In genomic region chr13:111189064-111189505, GRCh38 we compare ENCODE assay signal across 8 cellular contexts.
DNase-seq lines count a peak whose midpoint lies in the region; ATAC-seq and TF ChIP-seq lines count a peak whose summit lies in the region.
"Not testable (repeated sequence)": the region's sequence is repeated elsewhere in the genome, so short reads cannot be mapped to it uniquely, and the experiment has no call there.

No MANE protein-coding gene starts in this region.

- H3K9me3 Mint-ChIP-seq in T-helper 1 cell treated with Interleukin-12 subunit alpha and Interleukin-12 subunit beta and Interleukin-4 antibody, amounts not matched to agents 30 μg/mL and 1 μg/mL, for 36 hours, result peaks cover 14% of the 10 kb centered on the region
- H3K9me3 Mint-ChIP-seq in activated CD4-positive, alpha-beta memory T cell treated with anti-CD3 and anti-CD28 coated beads, Interleukin-2, amount 10 ng/mL, durations not matched to agents 7 days and 5 days, result peaks cover 21% of the 10 kb centered on the region
- peaks cover 35% of the 10 kb centered on the region for H3K9me3 Mint-ChIP-seq in nephron
- H3K9me3 Mint-ChIP-seq in stimulated activated naive CD8-positive, alpha-beta T cell treated with anti-CD3 and anti-CD28 coated beads, Interleukin-15, Interleukin-2, amounts not matched to agents 100 ng/mL and 50 ng/mL, for 24 hours, result not testable (repeated sequence)

- H3K27ac ChIP-seq in DND-41 (ENCODE audit: low read length), result peak overlapping the region; percentile 97
- peak overlapping the region; percentile 86 to 94 for H3K27ac ChIP-seq in ascending aorta

- peaks cover 74% of the 10 kb centered on the region for H3K4me1 Mint-ChIP-seq in T-helper 1 cell treated with Interleukin-12 subunit alpha and Interleukin-12 subunit beta and Interleukin-4 antibody, amounts not matched to agents 30 μg/mL and 1 μg/mL, for 36 hours (ENCODE audit: low read depth)
- peaks cover 74% of the 10 kb centered on the region for H3K4me1 Mint-ChIP-seq in activated CD4-positive, alpha-beta memory T cell treated with anti-CD3 and anti-CD28 coated beads, Interleukin-2, amount 10 ng/mL, durations not matched to agents 7 days and 5 days
- peaks cover 52% of the 10 kb centered on the region for H3K4me1 Mint-ChIP-seq in nephron
- H3K4me1 Mint-ChIP-seq in stimulated activated naive CD8-positive, alpha-beta T cell treated with anti-CD3 and anti-CD28 coated beads, Interleukin-15, Interleukin-2, amounts not matched to agents 100 ng/mL and 50 ng/mL, for 24 hours (ENCODE audit: low read depth), result peaks cover 100% of the 10 kb centered on the region

- not testable (repeated sequence) for H2AFZ ChIP-seq in DND-41 (ENCODE audit: low read depth, low read length)

- peak overlapping the region in 1 of 2 experiments; percentile 67; a peak in 2 of 4 replicates for H3K4me3 ChIP-seq in DND-41 (ENCODE audit: low read depth in 1 of 2, low read length in 2 of 2)
- H3K4me3 ChIP-seq in ascending aorta, result not testable (repeated sequence)

- H3K36me3 Mint-ChIP-seq in T-helper 1 cell treated with Interleukin-12 subunit alpha and Interleukin-12 subunit beta and Interleukin-4 antibody, amounts not matched to agents 30 μg/mL and 1 μg/mL, for 36 hours (ENCODE audit: low read depth), result peaks cover 31% of the 10 kb centered on the region
- H3K36me3 Mint-ChIP-seq in activated CD4-positive, alpha-beta memory T cell treated with anti-CD3 and anti-CD28 coated beads, Interleukin-2, amount 10 ng/mL, durations not matched to agents 7 days and 5 days (ENCODE audit: low read depth), result peaks cover 39% of the 10 kb centered on the region
- peaks cover 51% of the 10 kb centered on the region for H3K36me3 Mint-ChIP-seq in nephron (ENCODE audit: low read depth)
- peaks cover 33% of the 10 kb centered on the region for H3K36me3 Mint-ChIP-seq in stimulated activated naive CD8-positive, alpha-beta T cell treated with anti-CD3 and anti-CD28 coated beads, Interleukin-15, Interleukin-2, amounts not matched to agents 100 ng/mL and 50 ng/mL, for 24 hours (ENCODE audit: low read depth)

- intact Hi-C loops in ascending aorta (cut with DNase I), result not testable (repeated sequence)

- CTCF ChIA-PET in activated CD4-positive, alpha-beta memory T cell treated with anti-CD3 and anti-CD28 coated beads, Interleukin-2, amount 10 ng/mL, durations not matched to agents 7 days and 5 days (lab: Charles Lee), result interaction anchor here (0.9 to 1.7 kb wide), 4 partner anchors 22 to 275 kb away, joined by 3 to 4 read pairs (median 4); no protein-coding TSS in a partner anchor

- H3K79me2 ChIP-seq in DND-41 (ENCODE audit: insufficient read depth, low read length), result peaks cover 89% of the 10 kb centered on the region

- H3K27ac Mint-ChIP-seq in T-helper 1 cell treated with Interleukin-12 subunit alpha and Interleukin-12 subunit beta and Interleukin-4 antibody, amounts not matched to agents 30 μg/mL and 1 μg/mL, for 36 hours, result peak overlapping the region; percentile 92
- H3K27ac Mint-ChIP-seq in activated CD4-positive, alpha-beta memory T cell treated with anti-CD3 and anti-CD28 coated beads, Interleukin-2, amount 10 ng/mL, durations not matched to agents 7 days and 5 days, result peak overlapping the region; percentile 81
- H3K27ac Mint-ChIP-seq in nephron, result peak overlapping the region; percentile 23 to 63 (median 41)
- H3K27ac Mint-ChIP-seq in stimulated activated naive CD8-positive, alpha-beta T cell treated with anti-CD3 and anti-CD28 coated beads, Interleukin-15, Interleukin-2, amounts not matched to agents 100 ng/mL and 50 ng/mL, for 24 hours, result peak overlapping the region; percentile 87

- H3K4me1 ChIP-seq in DND-41 (ENCODE audit: insufficient read depth, low read length), result peaks cover 69% of the 10 kb centered on the region
- H3K4me1 ChIP-seq in ascending aorta, result peaks cover 18 to 54% of the 10 kb centered on the region in 2 donors

- not testable (repeated sequence) for H3K27me3 Mint-ChIP-seq in T-helper 1 cell treated with Interleukin-12 subunit alpha and Interleukin-12 subunit beta and Interleukin-4 antibody, amounts not matched to agents 30 μg/mL and 1 μg/mL, for 36 hours (ENCODE audit: low read depth); activated CD4-positive, alpha-beta memory T cell treated with anti-CD3 and anti-CD28 coated beads, Interleukin-2, amount 10 ng/mL, durations not matched to agents 7 days and 5 days; nephron (ENCODE audit: low read depth); stimulated activated naive CD8-positive, alpha-beta T cell treated with anti-CD3 and anti-CD28 coated beads, Interleukin-15, Interleukin-2, amounts not matched to agents 100 ng/mL and 50 ng/mL, for 24 hours

- ATAC-seq in DND-41 (ENCODE audit: insufficient read depth, low read depth), result peak; percentile 47

- not testable (repeated sequence) for TF ChIP-seq CTCF in DND-41 (IDR thresholded peaks at IDR 0.05; ENCODE audit: borderline replicate concordance, extremely low read depth, low read length, poor library complexity, severe bottlenecking); ascending aorta (IDR thresholded peaks at IDR 0.05); nephron (IDR thresholded peaks at IDR 0.05; ENCODE audit: unreplicated experiment in 3 of 3)

- peak; percentile 90 for DNase-seq in DND-41
- peak; percentile 81 for DNase-seq in activated CD4-positive, alpha-beta memory T cell treated with anti-CD3 and anti-CD28 coated beads, Interleukin-2, amount 10 ng/mL, durations not matched to agents 7 days and 5 days
- DNase-seq in activated T-helper 1 cell treated with Interleukin-2 at 50 U/mL for 16 hours (ENCODE audit: low read depth), result peak; percentile 43
- not testable (repeated sequence) for DNase-seq in ascending aorta (ENCODE audit: low spot score in 2 of 2)
- peak; percentile 11 for DNase-seq in stimulated activated CD8-positive, alpha-beta memory T cell treated with anti-CD3 and anti-CD28 coated beads, Interleukin-12 subunit alpha, Interleukin-12 subunit beta, amount 100 ng/mL, for 24 hours (ENCODE audit: extremely low read depth)

- H4K20me1 ChIP-seq in DND-41 (ENCODE audit: insufficient read depth, low read length), result peaks cover 56% of the 10 kb centered on the region

- H3K4me2 ChIP-seq in DND-41 (ENCODE audit: insufficient read depth, low read length), result peak overlapping the region; percentile 84

- not testable (repeated sequence) for H3K27me3 ChIP-seq in DND-41 (ENCODE audit: insufficient read depth, low read length, poor library complexity); ascending aorta

- H3K4me3 Mint-ChIP-seq in T-helper 1 cell treated with Interleukin-12 subunit alpha and Interleukin-12 subunit beta and Interleukin-4 antibody, amounts not matched to agents 30 μg/mL and 1 μg/mL, for 36 hours, result peak overlapping the region; percentile 83
- H3K4me3 Mint-ChIP-seq in activated CD4-positive, alpha-beta memory T cell treated with anti-CD3 and anti-CD28 coated beads, Interleukin-2, amount 10 ng/mL, durations not matched to agents 7 days and 5 days, result peak overlapping the region; percentile 57
- not testable (repeated sequence) for H3K4me3 Mint-ChIP-seq in nephron
- peak overlapping the region; percentile 74 for H3K4me3 Mint-ChIP-seq in stimulated activated naive CD8-positive, alpha-beta T cell treated with anti-CD3 and anti-CD28 coated beads, Interleukin-15, Interleukin-2, amounts not matched to agents 100 ng/mL and 50 ng/mL, for 24 hours

- H3K36me3 ChIP-seq in DND-41 (ENCODE audit: insufficient read depth, low read length), result peaks cover 30% of the 10 kb centered on the region; the same call in 1 of the 2 replicates
- not testable (repeated sequence) for H3K36me3 ChIP-seq in ascending aorta

- peak overlapping the region; percentile 68 for H3K9ac ChIP-seq in DND-41 (ENCODE audit: low read depth, low read length)

- POLR2A ChIA-PET in activated CD4-positive, alpha-beta memory T cell treated with anti-CD3 and anti-CD28 coated beads, Interleukin-2, amount 10 ng/mL, durations not matched to agents 7 days and 5 days (lab: Charles Lee), result interaction anchor here (1.0 to 1.9 kb wide), 6 partner anchors 9 to 177 kb away, joined by 3 to 14 read pairs (median 4); no protein-coding TSS in a partner anchor

- H3K9me3 ChIP-seq in DND-41 (ENCODE audit: insufficient read depth, low read length, severe bottlenecking); ascending aorta: not testable (repeated sequence)

Comparison
In these comparisons a context has a peak if more than half of its experiments do, and no peak if none do; other contexts are left out.
1. H3K27ac Mint-ChIP-seq: peak in every context shown above with its lines; median percentile 92 in T-helper 1 cell treated with Interleukin-12 subunit alpha and Interleukin-12 subunit beta and Interleukin-4 antibody, amounts not matched to agents 30 μg/mL and 1 μg/mL, for 36 hours; 87 in stimulated activated naive CD8-positive, alpha-beta T cell treated with anti-CD3 and anti-CD28 coated beads, Interleukin-15, Interleukin-2, amounts not matched to agents 100 ng/mL and 50 ng/mL, for 24 hours; 81 in activated CD4-positive, alpha-beta memory T cell treated with anti-CD3 and anti-CD28 coated beads, Interleukin-2, amount 10 ng/mL, durations not matched to agents 7 days and 5 days; 41 in nephron.